Comparison of ENCODE assay signal across 15 cellular contexts in genomic region chr10:70481831-70482530, GRCh38. TPM values are rescaled to one million over a fixed set of nuclear protein-coding genes. Genes with fewer than 3 reads are reported as not detected.
DNase-seq lines count a peak whose midpoint lies in the region; ATAC-seq and TF ChIP-seq lines count a peak whose summit lies in the region.
"Had no signal": no experiment of that assay in that cellular context is flagged by ENCODE, and none has a peak within 500 bp of the region (broad histone marks: within the 10 kb centered on the region; RNA-seq: fewer than 3 reads in every experiment).

No MANE protein-coding gene starts in this region.

- H3K4me1 ChIP-seq in BLaER1 (peaks cover 82% of the 10 kb centered on the region), right cardiac atrium (ENCODE audit: control insufficient read depth, insufficient read depth, low read length) (peaks cover 18% of the 10 kb centered on the region), rectal smooth muscle tissue (ENCODE audit: control insufficient read depth, insufficient read depth, low read length) (peaks cover 20% of the 10 kb centered on the region)

- H3K27ac ChIP-seq in BLaER1 (peak overlapping the region; percentile 87), right cardiac atrium (ENCODE audit: low read length) (peak overlapping the region; percentile 11), rectal smooth muscle tissue (ENCODE audit: low read depth, low read length) (peak overlapping the region; percentile 61)
- H3K27ac ChIP-seq: A549, epithelial cell of prostate had no signal

- intact Hi-C loops in right cardiac atrium (cut with DNase I): no loop called here

- peak overlapping the region; percentile 91 for H3K9ac ChIP-seq in BLaER1
- H3K9ac ChIP-seq in rectal smooth muscle tissue (ENCODE audit: low read length): no peak overlapping the region

- ATAC-seq in right cardiac atrium (peak; percentile 80 to 85), HG02623 (IDR thresholded peaks at IDR 0.05; ENCODE audit: unreplicated experiment) (no peak)
- ATAC-seq: A549; activated CD4-positive, CD25-positive, alpha-beta regulatory T cell treated with anti-CD3 and anti-CD28 coated beads, Interleukin-2, amount 50 U/mL, for 24 hours; stimulated activated naive CD8-positive, alpha-beta T cell treated with anti-CD3 and anti-CD28 coated beads, Interleukin-15, amount 100 ng/mL, for 72 hours had no signal

- WGBS in right cardiac atrium: 24% methylated on average over 7 of the region's 7 CpGs

- no peak overlapping the region for H3K27ac Mint-ChIP-seq in nephron progenitor cell
- H3K27ac Mint-ChIP-seq: activated T-cell treated with anti-CD3 and anti-CD28 coated beads, Interleukin-2, amount 50 U/mL, for 24 hours had no signal

- no peaks in the 10 kb centered on the region for H3K9me3 Mint-ChIP-seq in nephron progenitor cell
- H3K9me3 Mint-ChIP-seq: activated T-cell treated with anti-CD3 and anti-CD28 coated beads, Interleukin-2, amount 50 U/mL, for 24 hours; stimulated activated naive CD8-positive, alpha-beta T cell treated with anti-CD3 and anti-CD28 coated beads, Interleukin-15, amount 100 ng/mL, for 72 hours had no signal

- peak; percentile 98 for DNase-seq in cerebellar cortex (ENCODE audit: low spot score)
- DNase-seq in right cardiac atrium: peak; percentile 80 to 92 (median 90)
- no peak for DNase-seq in NCI-H2171 treated with DMSO at 0.1 percent for 48 hours (lab: John Stamatoyannopoulos, UW)
- DNase-seq in H4 (ENCODE audit: low spot score): no peak
- DNase-seq in nephron progenitor cell: no peak
- DNase-seq: activated T-cell treated with anti-CD3 and anti-CD28 coated beads, Interleukin-2, amount 50 U/mL, for 24 hours; Calu3; NCI-H2029; stimulated activated naive CD8-positive, alpha-beta T cell treated with anti-CD3 and anti-CD28 coated beads, Interleukin-15, amount 100 ng/mL, for 72 hours had no signal

- peaks cover 53% of the 10 kb centered on the region for H4K20me1 ChIP-seq in BLaER1

- peak overlapping the region; percentile 81 for H3K4me2 ChIP-seq in BLaER1
- H3K4me2 ChIP-seq: A549 had no signal

- no peak for TF ChIP-seq CTCF in nephron progenitor cell (IDR thresholded peaks at IDR 0.05)

- no peaks in the 10 kb centered on the region for H3K36me3 Mint-ChIP-seq in nephron progenitor cell (ENCODE audit: low read depth)

- H3K27me3 Mint-ChIP-seq in nephron progenitor cell (ENCODE audit: low read depth, poor library complexity): peaks cover 9% of the 10 kb centered on the region

- H3K36me3 ChIP-seq in BLaER1 (peaks cover 42% of the 10 kb centered on the region), rectal smooth muscle tissue (ENCODE audit: control insufficient read depth, insufficient read depth, low read length) (no peaks in the 10 kb centered on the region)

- H3K9me3 ChIP-seq in BLaER1 (no peaks in the 10 kb centered on the region), right cardiac atrium (ENCODE audit: control insufficient read depth, low read length) (no peaks in the 10 kb centered on the region)
- H3K9me3 ChIP-seq: A549 had no signal

- no peak overlapping the region for H3K4me3 Mint-ChIP-seq in nephron progenitor cell
- H3K4me3 Mint-ChIP-seq: activated T-cell treated with anti-CD3 and anti-CD28 coated beads, Interleukin-2, amount 50 U/mL, for 24 hours had no signal

- H3K27me3 ChIP-seq in BLaER1: no peaks in the 10 kb centered on the region
- no peaks in the 10 kb centered on the region for H3K27me3 ChIP-seq in right cardiac atrium (ENCODE audit: control insufficient read depth, insufficient read depth)
- H3K27me3 ChIP-seq in rectal smooth muscle tissue (ENCODE audit: control insufficient read depth, insufficient read depth, low read length): no peaks in the 10 kb centered on the region

- peaks cover 44% of the 10 kb centered on the region for H3K4me1 Mint-ChIP-seq in nephron progenitor cell

- H3K4me3 ChIP-seq in BLaER1: peak overlapping the region; percentile 82
- no peak overlapping the region for H3K4me3 ChIP-seq in right cardiac atrium (ENCODE audit: low read length)
- no peak overlapping the region for H3K4me3 ChIP-seq in rectal smooth muscle tissue (ENCODE audit: low read length)
- H3K4me3 ChIP-seq: A549 had no signal

RNA-seq across cellular contexts. Expression of gene PALD1, which starts 3.4 kb away (rescaled TPM):
- 1 to 10 TPM; 4.3 to 7.7 (median 5.7) TPM for total RNA-seq in right cardiac atrium
- polyA plus RNA-seq in right cardiac atrium: 2.8 TPM
- total RNA-seq in H4 (2014; rRNA removed; shearing (Covaris generic)): 1.3 and 3.0 TPM in 2 replicates

RNA-seq across cellular contexts. Expression of gene NODAL, which starts 40.5 kb away (rescaled TPM):
- not detected for total RNA-seq in right cardiac atrium
- not detected for polyA plus RNA-seq in right cardiac atrium
- not detected in 2 replicates for total RNA-seq in H4 (2014; rRNA removed; shearing (Covaris generic))
- total RNA-seq: Calu3 had no signal
- polyA plus RNA-seq: A549 had no signal

Comparison
In these comparisons a context has a peak if more than half of its experiments do, and no peak if none do; other contexts are left out.
1. H3K27ac ChIP-seq: peak in every context shown above with its lines; median percentile 87 in BLaER1; 61 in rectal smooth muscle tissue; 11 in right cardiac atrium.
2. DNase-seq: peak in cerebellar cortex (single experiment) and right cardiac atrium (3 of 3); none in NCI-H2171 treated with DMSO at 0.1 percent for 48 hours (single experiment), H4 (single experiment) and nephron progenitor cell (single experiment).